Comparison of ENCODE assay signal across 1 cellular context in the genomic region with DNA sequence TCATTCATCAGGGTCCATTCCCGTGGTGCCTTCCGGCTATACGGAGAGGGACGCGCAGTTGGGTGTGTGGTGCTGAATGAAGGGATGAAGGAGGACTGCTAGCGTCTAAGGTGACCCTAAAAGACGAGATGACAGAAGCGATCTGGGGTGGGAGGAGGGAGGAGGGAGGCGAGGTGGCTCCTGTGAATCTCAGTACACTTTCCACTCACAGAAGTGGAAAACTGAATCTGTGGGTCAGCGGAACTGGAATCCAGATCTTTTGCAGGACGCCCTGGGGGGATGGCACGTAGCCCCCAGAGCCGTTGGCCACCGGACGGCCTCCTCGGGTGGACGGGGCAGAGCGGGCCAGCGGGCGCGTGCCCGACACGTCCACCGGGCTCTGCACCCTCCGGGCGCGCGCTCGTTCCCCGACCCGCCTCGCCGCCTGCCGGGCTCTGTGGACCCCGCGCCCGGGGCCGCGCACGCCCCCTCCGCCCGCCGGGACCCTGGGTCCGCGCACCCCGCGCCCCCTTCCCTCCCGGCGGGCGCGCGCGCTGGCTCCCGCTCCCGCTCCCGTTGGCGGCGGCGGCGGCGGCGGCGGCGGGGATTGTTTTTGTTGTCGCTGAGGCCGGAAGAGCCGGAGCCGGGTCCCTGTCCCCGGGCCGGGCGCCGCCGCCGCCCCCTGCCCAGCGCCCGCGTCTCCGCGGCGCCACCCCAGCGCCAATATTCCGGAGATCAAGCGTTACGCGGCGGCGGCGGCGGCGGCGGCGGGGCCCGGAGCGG.
TF ChIP-seq lines count a peak whose summit lies in the region.

TSS of gene AGO4 (plus strand) at position 403 of the 762 bp plus-strand sequence. CDS start 401 bp downstream, outside the sequence.

TF ChIP-seq in HepG2, 621 proteins besides CTCF, POLR2A, EP300 and RAD21 (continued from another document and continues in another):
- TF ChIP-seq DDIT3 (CRISPR knock-in tag; IDR thresholded peaks at IDR 0.05): no peak
- TF ChIP-seq, protein P1, sequence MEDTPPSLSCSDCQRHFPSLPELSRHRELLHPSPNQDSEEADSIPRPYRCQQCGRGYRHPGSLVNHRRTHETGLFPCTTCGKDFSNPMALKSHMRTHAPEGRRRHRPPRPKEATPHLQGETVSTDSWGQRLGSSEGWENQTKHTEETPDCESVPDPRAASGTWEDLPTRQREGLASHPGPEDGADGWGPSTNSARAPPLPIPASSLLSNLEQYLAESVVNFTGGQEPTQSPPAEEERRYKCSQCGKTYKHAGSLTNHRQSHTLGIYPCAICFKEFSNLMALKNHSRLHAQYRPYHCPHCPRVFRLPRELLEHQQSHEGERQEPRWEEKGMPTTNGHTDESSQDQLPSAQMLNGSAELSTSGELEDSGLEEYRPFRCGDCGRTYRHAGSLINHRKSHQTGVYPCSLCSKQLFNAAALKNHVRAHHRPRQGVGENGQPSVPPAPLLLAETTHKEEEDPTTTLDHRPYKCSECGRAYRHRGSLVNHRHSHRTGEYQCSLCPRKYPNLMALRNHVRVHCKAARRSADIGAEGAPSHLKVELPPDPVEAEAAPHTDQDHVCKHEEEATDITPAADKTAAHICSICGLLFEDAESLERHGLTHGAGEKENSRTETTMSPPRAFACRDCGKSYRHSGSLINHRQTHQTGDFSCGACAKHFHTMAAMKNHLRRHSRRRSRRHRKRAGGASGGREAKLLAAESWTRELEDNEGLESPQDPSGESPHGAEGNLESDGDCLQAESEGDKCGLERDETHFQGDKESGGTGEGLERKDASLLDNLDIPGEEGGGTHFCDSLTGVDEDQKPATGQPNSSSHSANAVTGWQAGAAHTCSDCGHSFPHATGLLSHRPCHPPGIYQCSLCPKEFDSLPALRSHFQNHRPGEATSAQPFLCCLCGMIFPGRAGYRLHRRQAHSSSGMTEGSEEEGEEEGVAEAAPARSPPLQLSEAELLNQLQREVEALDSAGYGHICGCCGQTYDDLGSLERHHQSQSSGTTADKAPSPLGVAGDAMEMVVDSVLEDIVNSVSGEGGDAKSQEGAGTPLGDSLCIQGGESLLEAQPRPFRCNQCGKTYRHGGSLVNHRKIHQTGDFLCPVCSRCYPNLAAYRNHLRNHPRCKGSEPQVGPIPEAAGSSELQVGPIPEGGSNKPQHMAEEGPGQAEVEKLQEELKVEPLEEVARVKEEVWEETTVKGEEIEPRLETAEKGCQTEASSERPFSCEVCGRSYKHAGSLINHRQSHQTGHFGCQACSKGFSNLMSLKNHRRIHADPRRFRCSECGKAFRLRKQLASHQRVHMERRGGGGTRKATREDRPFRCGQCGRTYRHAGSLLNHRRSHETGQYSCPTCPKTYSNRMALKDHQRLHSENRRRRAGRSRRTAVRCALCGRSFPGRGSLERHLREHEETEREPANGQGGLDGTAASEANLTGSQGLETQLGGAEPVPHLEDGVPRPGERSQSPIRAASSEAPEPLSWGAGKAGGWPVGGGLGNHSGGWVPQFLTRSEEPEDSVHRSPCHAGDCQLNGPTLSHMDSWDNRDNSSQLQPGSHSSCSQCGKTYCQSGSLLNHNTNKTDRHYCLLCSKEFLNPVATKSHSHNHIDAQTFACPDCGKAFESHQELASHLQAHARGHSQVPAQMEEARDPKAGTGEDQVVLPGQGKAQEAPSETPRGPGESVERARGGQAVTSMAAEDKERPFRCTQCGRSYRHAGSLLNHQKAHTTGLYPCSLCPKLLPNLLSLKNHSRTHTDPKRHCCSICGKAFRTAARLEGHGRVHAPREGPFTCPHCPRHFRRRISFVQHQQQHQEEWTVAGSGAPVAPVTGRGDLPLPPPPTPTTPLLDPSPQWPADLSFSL (CRISPR knock-in tag; IDR thresholded peaks at IDR 0.05): no peak
- TF ChIP-seq MATR3 (CRISPR knock-in tag; IDR thresholded peaks at IDR 0.05): no peak
- no peak for TF ChIP-seq PAX8 (CRISPR knock-in tag; IDR thresholded peaks at IDR 0.05; ENCODE audit: borderline replicate concordance)
- no peak for TF ChIP-seq RFX1 (IDR thresholded peaks at IDR 0.05)
- no peak for TF ChIP-seq HHEX (CRISPR knock-in tag; IDR thresholded peaks at IDR 0.05)
- TF ChIP-seq GABPA (IDR thresholded peaks at IDR 0.05; ENCODE audit: low read depth, low read length): no peak
- no peak for TF ChIP-seq GABPA (CRISPR knock-in tag; IDR thresholded peaks at IDR 0.05; ENCODE audit: low read depth)
- TF ChIP-seq DPF2 (CRISPR knock-in tag; IDR thresholded peaks at IDR 0.05; ENCODE audit: borderline replicate concordance, low read depth): no peak
- TF ChIP-seq ZNF33B (CRISPR knock-in tag; IDR thresholded peaks at IDR 0.05): no peak
- no peak for TF ChIP-seq ZNF781 (CRISPR knock-in tag; IDR thresholded peaks at IDR 0.05; ENCODE audit: borderline replicate concordance, not compliant biosample characterization)
- no peak for TF ChIP-seq BHLHE40 (IDR thresholded peaks at IDR 0.05; ENCODE audit: low read length)
- TF ChIP-seq ZNF7 (CRISPR knock-in tag; IDR thresholded peaks at IDR 0.05): no peak
- TF ChIP-seq ZZZ3 (CRISPR knock-in tag; IDR thresholded peaks at IDR 0.05; ENCODE audit: borderline replicate concordance): no peak
- TF ChIP-seq, protein P2, sequence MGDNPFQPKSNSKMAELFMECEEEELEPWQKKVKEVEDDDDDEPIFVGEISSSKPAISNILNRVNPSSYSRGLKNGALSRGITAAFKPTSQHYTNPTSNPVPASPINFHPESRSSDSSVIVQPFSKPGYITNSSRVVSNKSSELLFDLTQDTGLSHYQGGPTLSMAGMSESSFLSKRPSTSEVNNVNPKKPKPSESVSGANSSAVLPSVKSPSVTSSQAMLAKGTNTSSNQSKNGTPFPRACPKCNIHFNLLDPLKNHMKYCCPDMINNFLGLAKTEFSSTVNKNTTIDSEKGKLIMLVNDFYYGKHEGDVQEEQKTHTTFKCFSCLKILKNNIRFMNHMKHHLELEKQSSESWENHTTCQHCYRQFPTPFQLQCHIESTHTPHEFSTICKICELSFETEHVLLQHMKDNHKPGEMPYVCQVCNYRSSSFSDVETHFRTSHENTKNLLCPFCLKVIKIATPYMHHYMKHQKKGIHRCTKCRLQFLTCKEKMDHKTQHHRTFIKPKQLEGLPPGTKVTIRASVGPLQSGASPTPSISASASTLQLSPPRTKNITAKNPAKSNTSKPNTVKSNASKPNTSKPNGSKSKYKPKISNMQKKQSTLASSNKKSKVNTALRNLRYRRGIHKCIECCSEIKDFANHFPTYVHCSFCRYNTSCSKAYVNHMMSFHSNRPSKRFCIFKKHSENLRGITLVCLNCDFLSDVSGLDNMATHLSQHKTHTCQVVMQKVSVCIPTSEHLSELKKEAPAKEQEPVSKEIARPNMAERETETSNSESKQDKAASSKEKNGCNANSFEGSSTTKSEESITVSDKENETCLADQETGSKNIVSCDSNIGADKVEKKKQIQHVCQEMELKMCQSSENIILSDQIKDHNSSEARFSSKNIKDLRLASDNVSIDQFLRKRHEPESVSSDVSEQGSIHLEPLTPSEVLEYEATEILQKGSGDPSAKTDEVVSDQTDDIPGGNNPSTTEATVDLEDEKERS (CRISPR knock-in tag; IDR thresholded peaks at IDR 0.05): no peak
- TF ChIP-seq, protein P3, sequence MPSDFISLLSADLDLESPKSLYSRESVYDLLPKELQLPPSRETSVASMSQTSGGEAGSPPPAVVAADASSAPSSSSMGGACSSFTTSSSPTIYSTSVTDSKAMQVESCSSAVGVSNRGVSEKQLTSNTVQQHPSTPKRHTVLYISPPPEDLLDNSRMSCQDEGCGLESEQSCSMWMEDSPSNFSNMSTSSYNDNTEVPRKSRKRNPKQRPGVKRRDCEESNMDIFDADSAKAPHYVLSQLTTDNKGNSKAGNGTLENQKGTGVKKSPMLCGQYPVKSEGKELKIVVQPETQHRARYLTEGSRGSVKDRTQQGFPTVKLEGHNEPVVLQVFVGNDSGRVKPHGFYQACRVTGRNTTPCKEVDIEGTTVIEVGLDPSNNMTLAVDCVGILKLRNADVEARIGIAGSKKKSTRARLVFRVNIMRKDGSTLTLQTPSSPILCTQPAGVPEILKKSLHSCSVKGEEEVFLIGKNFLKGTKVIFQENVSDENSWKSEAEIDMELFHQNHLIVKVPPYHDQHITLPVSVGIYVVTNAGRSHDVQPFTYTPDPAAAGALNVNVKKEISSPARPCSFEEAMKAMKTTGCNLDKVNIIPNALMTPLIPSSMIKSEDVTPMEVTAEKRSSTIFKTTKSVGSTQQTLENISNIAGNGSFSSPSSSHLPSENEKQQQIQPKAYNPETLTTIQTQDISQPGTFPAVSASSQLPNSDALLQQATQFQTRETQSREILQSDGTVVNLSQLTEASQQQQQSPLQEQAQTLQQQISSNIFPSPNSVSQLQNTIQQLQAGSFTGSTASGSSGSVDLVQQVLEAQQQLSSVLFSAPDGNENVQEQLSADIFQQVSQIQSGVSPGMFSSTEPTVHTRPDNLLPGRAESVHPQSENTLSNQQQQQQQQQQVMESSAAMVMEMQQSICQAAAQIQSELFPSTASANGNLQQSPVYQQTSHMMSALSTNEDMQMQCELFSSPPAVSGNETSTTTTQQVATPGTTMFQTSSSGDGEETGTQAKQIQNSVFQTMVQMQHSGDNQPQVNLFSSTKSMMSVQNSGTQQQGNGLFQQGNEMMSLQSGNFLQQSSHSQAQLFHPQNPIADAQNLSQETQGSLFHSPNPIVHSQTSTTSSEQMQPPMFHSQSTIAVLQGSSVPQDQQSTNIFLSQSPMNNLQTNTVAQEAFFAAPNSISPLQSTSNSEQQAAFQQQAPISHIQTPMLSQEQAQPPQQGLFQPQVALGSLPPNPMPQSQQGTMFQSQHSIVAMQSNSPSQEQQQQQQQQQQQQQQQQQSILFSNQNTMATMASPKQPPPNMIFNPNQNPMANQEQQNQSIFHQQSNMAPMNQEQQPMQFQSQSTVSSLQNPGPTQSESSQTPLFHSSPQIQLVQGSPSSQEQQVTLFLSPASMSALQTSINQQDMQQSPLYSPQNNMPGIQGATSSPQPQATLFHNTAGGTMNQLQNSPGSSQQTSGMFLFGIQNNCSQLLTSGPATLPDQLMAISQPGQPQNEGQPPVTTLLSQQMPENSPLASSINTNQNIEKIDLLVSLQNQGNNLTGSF (CRISPR knock-in tag; IDR thresholded peaks at IDR 0.05): no peak
- no peak for TF ChIP-seq TFDP1 (CRISPR knock-in tag; IDR thresholded peaks at IDR 0.05; ENCODE audit: borderline replicate concordance)
- TF ChIP-seq GTF3A (CRISPR knock-in tag; conservative IDR thresholded peaks at IDR 0.05): no peak
- TF ChIP-seq ZNF550 (CRISPR knock-in tag; IDR thresholded peaks at IDR 0.05; ENCODE audit: borderline replicate concordance): no peak
- no peak for TF ChIP-seq TCF7L2 (IDR thresholded peaks at IDR 0.05; ENCODE audit: low read depth, low read length)
- TF ChIP-seq, protein P4, sequence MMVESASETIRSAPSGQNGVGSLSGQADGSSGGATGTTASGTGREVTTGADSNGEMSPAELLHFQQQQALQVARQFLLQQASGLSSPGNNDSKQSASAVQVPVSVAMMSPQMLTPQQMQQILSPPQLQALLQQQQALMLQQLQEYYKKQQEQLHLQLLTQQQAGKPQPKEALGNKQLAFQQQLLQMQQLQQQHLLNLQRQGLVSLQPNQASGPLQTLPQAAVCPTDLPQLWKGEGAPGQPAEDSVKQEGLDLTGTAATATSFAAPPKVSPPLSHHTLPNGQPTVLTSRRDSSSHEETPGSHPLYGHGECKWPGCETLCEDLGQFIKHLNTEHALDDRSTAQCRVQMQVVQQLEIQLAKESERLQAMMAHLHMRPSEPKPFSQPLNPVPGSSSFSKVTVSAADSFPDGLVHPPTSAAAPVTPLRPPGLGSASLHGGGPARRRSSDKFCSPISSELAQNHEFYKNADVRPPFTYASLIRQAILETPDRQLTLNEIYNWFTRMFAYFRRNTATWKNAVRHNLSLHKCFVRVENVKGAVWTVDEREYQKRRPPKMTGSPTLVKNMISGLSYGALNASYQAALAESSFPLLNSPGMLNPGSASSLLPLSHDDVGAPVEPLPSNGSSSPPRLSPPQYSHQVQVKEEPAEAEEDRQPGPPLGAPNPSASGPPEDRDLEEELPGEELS (CRISPR knock-in tag; IDR thresholded peaks at IDR 0.05): no peak
- TF ChIP-seq, protein P5, sequence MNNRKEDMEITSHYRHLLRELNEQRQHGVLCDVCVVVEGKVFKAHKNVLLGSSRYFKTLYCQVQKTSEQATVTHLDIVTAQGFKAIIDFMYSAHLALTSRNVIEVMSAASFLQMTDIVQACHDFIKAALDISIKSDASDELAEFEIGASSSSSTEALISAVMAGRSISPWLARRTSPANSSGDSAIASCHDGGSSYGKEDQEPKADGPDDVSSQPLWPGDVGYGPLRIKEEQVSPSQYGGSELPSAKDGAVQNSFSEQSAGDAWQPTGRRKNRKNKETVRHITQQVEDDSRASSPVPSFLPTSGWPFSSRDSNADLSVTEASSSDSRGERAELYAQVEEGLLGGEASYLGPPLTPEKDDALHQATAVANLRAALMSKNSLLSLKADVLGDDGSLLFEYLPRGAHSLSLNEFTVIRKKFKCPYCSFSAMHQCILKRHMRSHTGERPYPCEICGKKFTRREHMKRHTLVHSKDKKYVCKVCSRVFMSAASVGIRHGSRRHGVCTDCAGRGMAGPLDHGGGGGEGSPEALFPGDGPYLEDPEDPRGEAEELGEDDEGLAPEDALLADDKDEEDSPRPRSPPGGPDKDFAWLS (CRISPR knock-in tag; IDR thresholded peaks at IDR 0.05; ENCODE audit: borderline replicate concordance): no peak
- no peak for TF ChIP-seq PLRG1 (conservative IDR thresholded peaks at IDR 0.05)
- TF ChIP-seq, protein P6, sequence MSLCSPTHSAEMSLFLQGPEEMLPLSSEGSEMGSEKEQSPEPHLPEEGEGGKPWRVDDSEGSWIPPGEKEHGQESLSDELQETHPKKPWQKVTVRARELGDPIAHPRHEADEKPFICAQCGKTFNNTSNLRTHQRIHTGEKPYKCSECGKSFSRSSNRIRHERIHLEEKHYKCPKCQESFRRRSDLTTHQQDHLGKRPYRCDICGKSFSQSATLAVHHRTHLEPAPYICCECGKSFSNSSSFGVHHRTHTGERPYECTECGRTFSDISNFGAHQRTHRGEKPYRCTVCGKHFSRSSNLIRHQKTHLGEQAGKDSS (CRISPR knock-in tag; IDR thresholded peaks at IDR 0.05; ENCODE audit: borderline replicate concordance, low read depth): peak; percentile 62; the same call in 1 of the 2 replicates
- no peak for TF ChIP-seq SNAPC2 (CRISPR knock-in tag; IDR thresholded peaks at IDR 0.05)
- no peak for TF ChIP-seq ZNF784 (CRISPR knock-in tag; IDR thresholded peaks at IDR 0.05; ENCODE audit: borderline replicate concordance)
- TF ChIP-seq ZNF605 (CRISPR knock-in tag; IDR thresholded peaks at IDR 0.05): peak; percentile 26; the same call in 1 of the 2 replicates
- no peak for TF ChIP-seq SMYD3 (CRISPR knock-in tag; IDR thresholded peaks at IDR 0.05)
